Comparison of ENCODE assay signal across 10 cellular contexts in the genomic region with DNA sequence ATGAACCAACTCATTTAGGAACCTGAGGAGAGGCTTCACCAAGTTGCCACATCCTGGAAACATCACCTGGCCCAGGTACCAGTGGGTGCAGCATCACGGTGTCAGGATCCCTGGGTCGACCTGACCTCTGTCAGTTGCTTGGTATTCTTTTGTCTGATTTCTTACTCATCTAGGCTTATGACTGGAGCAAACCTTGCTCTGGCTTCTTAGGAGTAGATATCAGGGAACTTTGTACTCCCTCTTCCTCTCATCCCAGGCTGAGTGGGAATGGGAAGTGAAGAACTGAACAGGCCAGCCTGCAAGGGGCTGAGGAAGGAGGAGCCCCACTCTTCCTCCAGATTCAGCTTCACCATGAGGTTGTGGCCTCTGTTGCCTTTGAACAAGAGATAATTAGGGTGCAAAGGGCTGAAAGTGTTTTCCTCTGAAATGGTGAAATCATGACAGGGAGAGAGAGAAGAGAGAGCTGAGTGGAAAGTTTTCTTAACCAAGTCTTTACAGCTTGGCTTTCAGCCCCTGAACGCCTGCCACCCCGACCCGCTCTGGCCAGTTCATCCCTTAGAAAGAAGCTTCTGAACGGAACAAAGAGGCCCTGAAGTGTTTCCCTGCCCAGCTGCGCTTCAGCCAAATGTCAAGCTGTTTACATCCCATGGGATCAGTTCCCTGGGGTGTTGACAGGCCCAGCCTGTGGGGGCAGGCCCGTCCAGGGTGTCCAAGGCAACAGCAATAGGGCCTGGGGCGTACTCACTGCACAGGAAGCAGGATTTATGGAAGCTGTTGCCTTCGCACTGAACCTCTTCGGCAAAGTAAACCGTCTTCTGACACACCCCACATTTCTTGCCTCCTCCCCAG. TPM values are rescaled to one million over a fixed set of nuclear protein-coding genes. Genes with fewer than 3 reads are reported as not detected.
A peak's percentile ranks its signal among the peaks of the same experiment; 100 is the strongest.
DNase-seq lines count a peak whose midpoint lies in the region; ATAC-seq, FAIRE-seq and TF ChIP-seq lines count a peak whose summit lies in the region.
"Had no signal": no experiment of that assay in that cellular context is flagged by ENCODE, and none has a peak within 500 bp of the region (broad histone marks: within the 10 kb centered on the region; RNA-seq: fewer than 3 reads in every experiment).

No MANE protein-coding gene starts in this region.

- intact Hi-C loops in endothelial cell of umbilical vein (cut with micrococcal nuclease): no loop called here
- intact Hi-C loops in testis (cut with DNase I; ENCODE audit: low total_unique reads): no loop called here

- DNase-seq in NCI-H2107 treated with DMSO at 0.1 percent for 48 hours (lab: John Stamatoyannopoulos, UW; ENCODE audit: unreplicated experiment) (peak; percentile 71), endothelial cell of umbilical vein (ENCODE audit: low read depth, low spot score) (peak; percentile 86), mesenchymal stem cell (peak; percentile 89), testis (peak; percentile 70), GM12891 (ENCODE audit: insufficient read length, low spot score) (no peak), HEK293T (ENCODE audit: extremely low spot score) (no peak)
- no peak for DNase-seq in activated T-cell treated with anti-CD3 and anti-CD28 coated beads, Interleukin-2, amount 50 U/mL, for 72 hours
- no peak for DNase-seq in stimulated activated CD4-positive, alpha-beta T cell treated with anti-CD3 and anti-CD28 coated beads, Interleukin-4, amount 100 ng/mL, for 24 hours
- DNase-seq: activated CD8-positive, alpha-beta memory T cell treated with anti-CD3 and anti-CD28 coated beads, Interleukin-2, amount 10 ng/mL, durations not matched to agents 7 days and 5 days; naive B cell had no signal

- peak overlapping the region; percentile 73 for H2BK15ac ChIP-seq in mesenchymal stem cell (ENCODE audit: low read depth, poor library complexity, severe bottlenecking)

- peaks cover 75% of the 10 kb centered on the region for H3K79me2 ChIP-seq in endothelial cell of umbilical vein (ENCODE audit: control insufficient read depth, insufficient read depth, low read length)

- H3K27me3 Mint-ChIP-seq in activated T-cell treated with anti-CD3 and anti-CD28 coated beads, Interleukin-2, amount 50 U/mL, for 72 hours (ENCODE audit: low read depth): no peaks in the 10 kb centered on the region
- H3K27me3 Mint-ChIP-seq: activated CD8-positive, alpha-beta memory T cell treated with anti-CD3 and anti-CD28 coated beads, Interleukin-2, amount 10 ng/mL, durations not matched to agents 7 days and 5 days; naive B cell had no signal

- H3K79me1 ChIP-seq in mesenchymal stem cell (replicated peaks; ENCODE audit: low read length, poor library complexity, severe bottlenecking): no peaks in the 10 kb centered on the region

- H3K27ac Mint-ChIP-seq in activated T-cell treated with anti-CD3 and anti-CD28 coated beads, Interleukin-2, amount 50 U/mL, for 72 hours: no peak overlapping the region
- H3K27ac Mint-ChIP-seq: activated CD8-positive, alpha-beta memory T cell treated with anti-CD3 and anti-CD28 coated beads, Interleukin-2, amount 10 ng/mL, durations not matched to agents 7 days and 5 days had no signal

- 34% methylated on average over 11 of the region's 12 CpGs for WGBS in mesenchymal stem cell
- whole genome bisulfite sequencing in testis, 2 donors: 40 to 44% methylated on average over 12 of the region's 12 CpGs

- H4K8ac ChIP-seq in mesenchymal stem cell (ENCODE audit: low read length): peak overlapping the region; percentile 87

- H3K27me3 ChIP-seq in endothelial cell of umbilical vein (ENCODE audit: control insufficient read depth in 2 of 2, insufficient read depth in 2 of 2, low read length in 2 of 2) (no peaks in the 10 kb centered on the region), mesenchymal stem cell (ENCODE audit: control insufficient read depth in 1 of 2, insufficient read depth in 1 of 2, low read length in 2 of 2) (no peaks in the 10 kb centered on the region), testis (no peaks in the 10 kb centered on the region)

- peak overlapping the region in 1 of 2 experiments; percentile 85 for H3K14ac ChIP-seq in mesenchymal stem cell (ENCODE audit: low read length in 2 of 2)

- CTCF ChIA-PET in endothelial cell of umbilical vein (lab: Charles Lee): interaction anchor here (0.9 to 28.3 kb wide), 3 partner anchors 5 to 27 kb away, joined by 3 to 1317 read pairs (median 1317); partner anchors contain the start of genes CSRP1 and PHLDA3
- CTCF ChIA-PET in HEK293T (lab: Yijun Ruan, JAX): interaction anchor here (1.4 kb wide), 2 partner anchors 13 to 17 kb away, joined by 6 read pairs; no protein-coding TSS in a partner anchor

- H2AFZ ChIP-seq in endothelial cell of umbilical vein (ENCODE audit: low read depth, low read length): no peak overlapping the region
- H2AFZ ChIP-seq in mesenchymal stem cell (ENCODE audit: low read depth, low read length): no peak overlapping the region

- TF ChIP-seq CTCF in endothelial cell of umbilical vein (IDR thresholded peaks at IDR 0.05; ENCODE audit: extremely low read depth in 1 of 2, insufficient read depth in 1 of 2, low read depth in 1 of 2, low read length in 2 of 2) (no peak), testis (IDR thresholded peaks at IDR 0.05) (no peak)

- no peaks in the 10 kb centered on the region for H3K9me3 Mint-ChIP-seq in activated T-cell treated with anti-CD3 and anti-CD28 coated beads, Interleukin-2, amount 50 U/mL, for 72 hours

- H2BK120ac ChIP-seq in mesenchymal stem cell (ENCODE audit: low read depth, low read length): peak overlapping the region; percentile 21

- peak; percentile 83 for FAIRE-seq in endothelial cell of umbilical vein (lab: Jason Lieb, UNC)
- FAIRE-seq in GM12891 (lab: Jason Lieb, UNC): no peak

- TF ChIP-seq POLR2A in endothelial cell of umbilical vein (IDR thresholded peaks at IDR 0.05; ENCODE audit: low read depth, low read length) (no peak), testis (IDR thresholded peaks at IDR 0.05) (no peak), GM12891 (IDR thresholded peaks at IDR 0.05; ENCODE audit: low read depth, low read length) (no peak)

- H2BK5ac ChIP-seq in mesenchymal stem cell (ENCODE audit: low read depth, low read length, poor library complexity, severe bottlenecking): no peak overlapping the region

- H4K91ac ChIP-seq in mesenchymal stem cell (ENCODE audit: low read length): peak overlapping the region; percentile 93

- dilution Hi-C loops in endothelial cell of umbilical vein (cut with MboI; ENCODE audit: extremely low pct_ligation_motif_present, low sequenced_read_pairs): no loop called here

- H3K9ac ChIP-seq in endothelial cell of umbilical vein (replicated peaks; ENCODE audit: extremely low read depth, insufficient read depth, low read length) (no peak overlapping the region), mesenchymal stem cell (ENCODE audit: low read length) (peak overlapping the region; percentile 75)

- peak overlapping the region; percentile 11 for H2AK5ac ChIP-seq in mesenchymal stem cell (ENCODE audit: low read length, severe bottlenecking)

- H2BK12ac ChIP-seq in mesenchymal stem cell (ENCODE audit: low read length in 2 of 2): peak overlapping the region; percentile 88 to 91

- H3K4me1 ChIP-seq in endothelial cell of umbilical vein (ENCODE audit: control insufficient read depth, extremely low read depth, insufficient read depth, low read length): peaks cover 65% of the 10 kb centered on the region
- peaks cover 13% of the 10 kb centered on the region for H3K4me1 ChIP-seq in mesenchymal stem cell (ENCODE audit: control insufficient read depth, insufficient read depth, low read depth, low read length)
- peaks cover 49% of the 10 kb centered on the region for H3K4me1 ChIP-seq in testis

- BruUV-seq in endothelial cell of umbilical vein (replicated peaks; lab: Mats Ljungman, UMichigan): no TSS peak

- H3K4me3 Mint-ChIP-seq in activated T-cell treated with anti-CD3 and anti-CD28 coated beads, Interleukin-2, amount 50 U/mL, for 72 hours: no peak overlapping the region
- H3K4me3 Mint-ChIP-seq: activated CD8-positive, alpha-beta memory T cell treated with anti-CD3 and anti-CD28 coated beads, Interleukin-2, amount 10 ng/mL, durations not matched to agents 7 days and 5 days; naive B cell had no signal

- H3K4me3 ChIP-seq in endothelial cell of umbilical vein (replicated peaks in 1 of 3; ENCODE audit: insufficient read depth in 1 of 3, low read depth in 1 of 3, low read length in 3 of 3) (no peak overlapping the region), mesenchymal stem cell (ENCODE audit: insufficient read depth in 1 of 2, low read depth in 1 of 2, low read length in 2 of 2) (peak overlapping the region in 1 of 2 experiments; percentile 20), testis (no peak overlapping the region)

- ATAC-seq in activated T-cell treated with anti-CD3 and anti-CD28 coated beads, Interleukin-2, amount 50 U/mL, for 72 hours (replicated peaks in 1 of 2): no peak
- ATAC-seq: activated CD8-positive, alpha-beta memory T cell treated with anti-CD3 and anti-CD28 coated beads, Interleukin-2, amount 10 ng/mL, durations not matched to agents 7 days and 5 days had no signal

- no peaks in the 10 kb centered on the region for H4K20me1 ChIP-seq in endothelial cell of umbilical vein (replicated peaks; ENCODE audit: control insufficient read depth, extremely low read depth, insufficient read depth, low read length)

- H3K4me1 Mint-ChIP-seq in activated T-cell treated with anti-CD3 and anti-CD28 coated beads, Interleukin-2, amount 50 U/mL, for 72 hours (ENCODE audit: low read depth): no peaks in the 10 kb centered on the region

- H3K4ac ChIP-seq in mesenchymal stem cell (ENCODE audit: low read depth in 1 of 2, low read length in 2 of 2): peak overlapping the region; percentile 44 to 88

- POLR2A ChIA-PET in endothelial cell of umbilical vein (lab: Charles Lee) (interaction anchor here (1.2 to 2.5 kb wide), 4 partner anchors 7 to 17 kb away, joined by 4 to 12 read pairs (median 9); no protein-coding TSS in a partner anchor), HEK293T (lab: Yijun Ruan, JAX) (no interaction called here)

- H3K4me2 ChIP-seq in endothelial cell of umbilical vein (ENCODE audit: insufficient read depth, low read length): no peak overlapping the region
- no peak overlapping the region for H3K4me2 ChIP-seq in mesenchymal stem cell (ENCODE audit: low read length, poor library complexity, severe bottlenecking)

- peak overlapping the region; percentile 80 to 83 for H3K18ac ChIP-seq in mesenchymal stem cell (ENCODE audit: low read depth in 1 of 2, low read length in 2 of 2)

- H3K36me3 Mint-ChIP-seq in activated T-cell treated with anti-CD3 and anti-CD28 coated beads, Interleukin-2, amount 50 U/mL, for 72 hours (ENCODE audit: insufficient read depth in 2 of 2): peaks cover 4 to 9% of the 10 kb centered on the region in 2 donors

- peak overlapping the region; percentile 26 for H3K27ac ChIP-seq in endothelial cell of umbilical vein (ENCODE audit: insufficient read depth, low read depth, low read length)
- H3K27ac ChIP-seq in mesenchymal stem cell (ENCODE audit: low read length, poor library complexity, severe bottlenecking): peak overlapping the region; percentile 31
- peak overlapping the region; percentile 60 to 79 for H3K27ac ChIP-seq in testis

- H3K9me3 ChIP-seq in endothelial cell of umbilical vein (replicated peaks; ENCODE audit: control insufficient read depth, insufficient read depth, low read length) (no peaks in the 10 kb centered on the region), mesenchymal stem cell (ENCODE audit: control insufficient read depth, low read length) (no peaks in the 10 kb centered on the region), testis (no peaks in the 10 kb centered on the region)

- H3K23ac ChIP-seq in mesenchymal stem cell (ENCODE audit: low read length in 2 of 2): peak overlapping the region in 1 of 2 experiments; percentile 23

- H3K9me1 ChIP-seq in endothelial cell of umbilical vein (replicated peaks; ENCODE audit: control insufficient read depth, extremely low read depth, insufficient read depth, low read length): no peaks in the 10 kb centered on the region

- H3K36me3 ChIP-seq in endothelial cell of umbilical vein (ENCODE audit: control insufficient read depth in 2 of 2, extremely low read depth in 1 of 2, insufficient read depth in 2 of 2, low read length in 2 of 2) (peaks cover 5 to 11% of the 10 kb centered on the region in 2 experiments), mesenchymal stem cell (ENCODE audit: control insufficient read depth in 1 of 2, insufficient read depth in 2 of 2, low read depth in 1 of 2, low read length in 2 of 2) (peaks cover 3 to 28% of the 10 kb centered on the region in 2 experiments), testis (ENCODE audit: low read depth, missing control alignments) (no peaks in the 10 kb centered on the region)

RNA-seq across cellular contexts. Expression of gene CSRP1, which starts 11.3 kb away (rescaled TPM):
- total RNA-seq in endothelial cell of umbilical vein: 332 and 393 TPM in 2 replicates
- polyA plus RNA-seq in endothelial cell of umbilical vein: 510 and 560 TPM in 2 replicates
- polyA plus RNA-seq in endothelial cell of umbilical vein (2011; cell fraction: cytosol; rRNA removed): 538 and 578 TPM in 2 replicates
- 426 and 474 TPM in 2 replicates for polyA plus RNA-seq in endothelial cell of umbilical vein (2011; cell fraction: nucleus; rRNA removed)
- 291 and 393 TPM in 2 replicates for polyA plus RNA-seq in endothelial cell of umbilical vein (2012)
- 360 and 393 TPM in 2 replicates for polyA minus RNA-seq in endothelial cell of umbilical vein
- 93.8 TPM for polyA minus RNA-seq in endothelial cell of umbilical vein (2011; cell fraction: cytosol; rRNA and poly(A)+ RNA removed)
- 111 and 143 TPM in 2 replicates for polyA minus RNA-seq in endothelial cell of umbilical vein (2011; cell fraction: nucleus; rRNA and poly(A)+ RNA removed)
- 86.6 TPM for polyA plus RNA-seq in mesenchymal stem cell (2013, experiment 1 of 2)
- polyA plus RNA-seq in mesenchymal stem cell (2013, experiment 2 of 2): 85.7 TPM
- total RNA-seq in testis: 100 to 1,000 TPM; 103 to 123 TPM
- 217 TPM for polyA plus RNA-seq in testis (ENCODE audit: insufficient read depth, low read depth, low replicate concordance)
- total RNA-seq in activated T-cell treated with anti-CD3 and anti-CD28 coated beads, Interleukin-2, amount 50 U/mL, for 72 hours: 10 to 100 TPM; 44.7 to 52.6 TPM
- 21.0 TPM for polyA plus RNA-seq in GM12891 (2012; ENCODE audit: low read depth, missing spikeins)

RNA-seq across cellular contexts. Expression of gene PHLDA3, which starts 26.7 kb away (rescaled TPM):
- total RNA-seq in endothelial cell of umbilical vein (29.5 and 35.6 TPM in 2 replicates), testis (10 to 100 TPM; 22.7 to 23.1 TPM)
- polyA plus RNA-seq in endothelial cell of umbilical vein (21.4 and 24.4 TPM in 2 replicates), testis (ENCODE audit: insufficient read depth, low read depth, low replicate concordance) (24.0 TPM)
- polyA plus RNA-seq in endothelial cell of umbilical vein (2011; cell fraction: cytosol; rRNA removed): 14.4 and 26.7 TPM in 2 replicates
- 9.6 and 10.4 TPM in 2 replicates for polyA plus RNA-seq in endothelial cell of umbilical vein (2011; cell fraction: nucleus; rRNA removed)
- polyA plus RNA-seq in endothelial cell of umbilical vein (2012): 21.0 and 23.4 TPM in 2 replicates
- polyA minus RNA-seq in endothelial cell of umbilical vein: 7.8 and 8.0 TPM in 2 replicates
- 19.4 TPM for polyA minus RNA-seq in endothelial cell of umbilical vein (2011; cell fraction: cytosol; rRNA and poly(A)+ RNA removed)
- 3.2 and 8.5 TPM in 2 replicates for polyA minus RNA-seq in endothelial cell of umbilical vein (2011; cell fraction: nucleus; rRNA and poly(A)+ RNA removed)
- 42.7 TPM for polyA plus RNA-seq in mesenchymal stem cell (2013, experiment 1 of 2)
- polyA plus RNA-seq in mesenchymal stem cell (2013, experiment 2 of 2): 42.7 TPM
- total RNA-seq in activated T-cell treated with anti-CD3 and anti-CD28 coated beads, Interleukin-2, amount 50 U/mL, for 72 hours: 10 to 100 TPM; 10.7 to 25.6 TPM
- 19.4 TPM for polyA plus RNA-seq in GM12891 (2012; ENCODE audit: low read depth, missing spikeins)

RNA-seq across cellular contexts. Expression of gene NAV1, which starts 43.3 kb away (rescaled TPM):
- total RNA-seq in endothelial cell of umbilical vein (136 and 138 TPM in 2 replicates), testis (10 to 100 TPM; 52.5 to 56.8 TPM)
- polyA plus RNA-seq in endothelial cell of umbilical vein (16.3 and 19.9 TPM in 2 replicates), testis (ENCODE audit: insufficient read depth, low read depth, low replicate concordance) (22.0 TPM)
- 27.2 and 31.1 TPM in 2 replicates for polyA plus RNA-seq in endothelial cell of umbilical vein (2011; cell fraction: cytosol; rRNA removed)
- 58.6 and 65.0 TPM in 2 replicates for polyA plus RNA-seq in endothelial cell of umbilical vein (2011; cell fraction: nucleus; rRNA removed)
- 73.9 and 86.9 TPM in 2 replicates for polyA plus RNA-seq in endothelial cell of umbilical vein (2012)
- 45.0 and 46.8 TPM in 2 replicates for polyA minus RNA-seq in endothelial cell of umbilical vein
- polyA minus RNA-seq in endothelial cell of umbilical vein (2011; cell fraction: cytosol; rRNA and poly(A)+ RNA removed): 0.31 TPM
- 83.9 and 99.0 TPM in 2 replicates for polyA minus RNA-seq in endothelial cell of umbilical vein (2011; cell fraction: nucleus; rRNA and poly(A)+ RNA removed)
- polyA plus RNA-seq in mesenchymal stem cell (2013, experiment 1 of 2): 51.4 TPM
- 45.4 TPM for polyA plus RNA-seq in mesenchymal stem cell (2013, experiment 2 of 2)
- 1 to 10 TPM; 6.2 to 6.3 TPM for total RNA-seq in activated T-cell treated with anti-CD3 and anti-CD28 coated beads, Interleukin-2, amount 50 U/mL, for 72 hours
- polyA plus RNA-seq in GM12891 (2012; ENCODE audit: low read depth, missing spikeins): 0.23 TPM

Comparison
In these comparisons a context has a peak if more than half of its experiments do, and no peak if none do; other contexts are left out.
1. DNase-seq: peak in NCI-H2107 treated with DMSO at 0.1 percent for 48 hours (single experiment), endothelial cell of umbilical vein (single experiment), mesenchymal stem cell (single experiment) and testis (single experiment); none in activated T-cell treated with anti-CD3 and anti-CD28 coated beads, Interleukin-2, amount 50 U/mL, for 72 hours (0 of 2), GM12891 (single experiment), stimulated activated CD4-positive, alpha-beta T cell treated with anti-CD3 and anti-CD28 coated beads, Interleukin-4, amount 100 ng/mL, for 24 hours (single experiment) and HEK293T (single experiment).
2. RNA of gene NAV1, which starts 43.3 kb away (total RNA-seq): 136 to 138 TPM in endothelial cell of umbilical vein and 52.5 to 56.8 TPM in testis; 6.2 to 6.3 TPM in activated T-cell treated with anti-CD3 and anti-CD28 coated beads, Interleukin-2, amount 50 U/mL, for 72 hours; every median in the first group is over 4 times any median in the second.
3. Peak in every context shown above with its lines, with median percentiles within 50 percentile points of each other: H3K27ac ChIP-seq.